8 cellular contexts compared by ENCODE assay signal in genomic region chr5:132426525-132427138, GRCh38. TPM values are rescaled to one million over a fixed set of nuclear protein-coding genes. Genes with fewer than 3 reads are reported as not detected.
DNase-seq lines count a peak whose midpoint lies in the region; ATAC-seq, FAIRE-seq and TF ChIP-seq lines count a peak whose summit lies in the region.

No MANE protein-coding gene starts in this region.

- H3K27ac Mint-ChIP-seq in natural killer cell, result peak overlapping the region; percentile 99 to 100

- peaks cover 95 to 97% of the 10 kb centered on the region in 2 donors for H3K4me1 Mint-ChIP-seq in natural killer cell

- peak overlapping the region; percentile 79 for H3K4me3 Mint-ChIP-seq in natural killer cell

- ATAC-seq in HG02623 (IDR thresholded peaks at IDR 0.05; ENCODE audit: unreplicated experiment), result peak; percentile 32
- peak; percentile 47 for ATAC-seq in esophagus mucosa
- ATAC-seq in natural killer cell, result peak; percentile 49 to 76 (median 59)

- DNase-seq in GM12891 (ENCODE audit: insufficient read length, low spot score) (peak; percentile 30), NCI-H69 (lab: John Stamatoyannopoulos, UW) (peak; percentile 43), natural killer cell (peak; percentile 79), urothelium cell line (ENCODE audit: low spot score) (peak; percentile 73), ecto neural progenitor cell (ENCODE audit: low spot score) (no peak)
- peak; percentile 45 to 53 for DNase-seq in activated CD8-positive, alpha-beta memory T cell treated with anti-CD3 and anti-CD28 coated beads for 4 hours (ENCODE audit: low read depth in 2 of 2)

- FAIRE-seq in GM12891 (lab: Jason Lieb, UNC) (peak; percentile 82), urothelium cell line (lab: Jason Lieb, UNC) (no peak)

- TF ChIP-seq POLR2A in GM12891 (IDR thresholded peaks at IDR 0.05; ENCODE audit: low read depth, low read length), result peak; percentile 71

- TF ChIP-seq CTCF in natural killer cell (IDR thresholded peaks at IDR 0.05), result peak; percentile 22

- intact Hi-C loops in natural killer cell (cut with micrococcal nuclease), result loop anchor here (1.0 to 2.0 kb wide), 5 partner anchors 7 to 64 kb away; partner anchors contain the start of gene IRF1

- H3K36me3 Mint-ChIP-seq in natural killer cell, result peaks cover 9% of the 10 kb centered on the region

- H3K27me3 Mint-ChIP-seq in natural killer cell (ENCODE audit: low read depth in 2 of 2), result no peaks in the 10 kb centered on the region

- H3K9me3 Mint-ChIP-seq in natural killer cell, result no peaks in the 10 kb centered on the region

TF ChIP-seq in GM12891, 5 proteins besides CTCF, POLR2A, EP300 and RAD21:
- no peak for TF ChIP-seq PAX5 (IDR thresholded peaks at IDR 0.05; ENCODE audit: insufficient read depth, low read length, severe bottlenecking)
- peak; percentile 77 for TF ChIP-seq POLR2AphosphoS5 (IDR thresholded peaks at IDR 0.05; ENCODE audit: low read depth, low read length)
- peak; percentile 77 for TF ChIP-seq SPI1 (IDR thresholded peaks at IDR 0.05; ENCODE audit: low read depth, low read length)
- TF ChIP-seq POU2F2 (IDR thresholded peaks at IDR 0.05; ENCODE audit: low read depth, low read length), result peak; percentile 74

RNA-seq across cellular contexts. Expression of gene SLC22A5, which starts 57.1 kb away (rescaled TPM):
- polyA plus RNA-seq in GM12891 (2012; ENCODE audit: low read depth, missing spikeins), result 0.33 TPM
- total RNA-seq in esophagus mucosa (2.7 TPM), natural killer cell (1 to 10 TPM; 1.6 to 5.0 (median 3.9) TPM)
